Comparison of ENCODE assay signal across 8 cellular contexts in genomic region chr5:163459465-163459887, GRCh38. TPM values are rescaled to one million over a fixed set of nuclear protein-coding genes. Genes with fewer than 3 reads are reported as not detected.
DNase-seq lines count a peak whose midpoint lies in the region; ATAC-seq and TF ChIP-seq lines count a peak whose summit lies in the region.

No MANE protein-coding gene starts in this region.

- no peaks in the 10 kb centered on the region for H3K27me3 ChIP-seq in Peyer's patch

- no peak for TF ChIP-seq CTCF in Peyer's patch (IDR thresholded peaks at IDR 0.05)
- TF ChIP-seq CTCF in epithelial cell of esophagus (IDR thresholded peaks at IDR 0.05; ENCODE audit: insufficient read depth, low read depth, low read length, missing control alignments), result no peak
- no peak for TF ChIP-seq CTCF in osteocyte (IDR thresholded peaks at IDR 0.05)

- DNase-seq in activated T-cell treated with anti-CD3 and anti-CD28 coated beads, Interleukin-2, amount 50 U/mL, for 72 hours, result no peak
- DNase-seq in activated T-cell treated with anti-CD3 and anti-CD28 coated beads, Interleukin-2, amount 50 U/mL, for 1 hour, result no peak
- no peak for DNase-seq in Peyer's patch
- no peak for DNase-seq in epithelial cell of esophagus (ENCODE audit: low read depth)
- DNase-seq in osteocyte (ENCODE audit: extremely low spot score, unreplicated experiment), result no peak
- no peak for DNase-seq in GM19240 (ENCODE audit: insufficient read length, low spot score)
- DNase-seq in effector CD8-positive, alpha-beta T cell (lab: John Stamatoyannopoulos, UW), result no peak

- peak overlapping the region; percentile 85 to 97 for H3K4me3 Mint-ChIP-seq in activated T-cell treated with anti-CD3 and anti-CD28 coated beads, Interleukin-2, amount 50 U/mL, for 72 hours
- peak overlapping the region; percentile 96 for H3K4me3 Mint-ChIP-seq in osteocyte (ENCODE audit: unreplicated experiment)

- H3K36me3 Mint-ChIP-seq in activated T-cell treated with anti-CD3 and anti-CD28 coated beads, Interleukin-2, amount 50 U/mL, for 72 hours (ENCODE audit: insufficient read depth in 2 of 2), result peaks cover 18 to 38% of the 10 kb centered on the region in 2 donors
- peaks cover 17% of the 10 kb centered on the region for H3K36me3 Mint-ChIP-seq in osteocyte (ENCODE audit: unreplicated experiment)

- H3K9me3 Mint-ChIP-seq in activated T-cell treated with anti-CD3 and anti-CD28 coated beads, Interleukin-2, amount 50 U/mL, for 72 hours, result no peaks in the 10 kb centered on the region
- H3K9me3 Mint-ChIP-seq in osteocyte (ENCODE audit: unreplicated experiment), result no peaks in the 10 kb centered on the region

- ATAC-seq in activated T-cell treated with anti-CD3 and anti-CD28 coated beads, Interleukin-2, amount 50 U/mL, for 72 hours (replicated peaks in 1 of 2), result no peak
- ATAC-seq in HG02943 (IDR thresholded peaks at IDR 0.05; ENCODE audit: low read depth, unreplicated experiment), result peak; percentile 26

- peaks cover 0 to 18% (median 6%) of the 10 kb centered on the region in 4 donors for H3K4me1 ChIP-seq in Peyer's patch

- peaks cover 52% of the 10 kb centered on the region for H3K4me1 Mint-ChIP-seq in activated T-cell treated with anti-CD3 and anti-CD28 coated beads, Interleukin-2, amount 50 U/mL, for 72 hours (ENCODE audit: low read depth)
- peaks cover 46% of the 10 kb centered on the region for H3K4me1 Mint-ChIP-seq in osteocyte (ENCODE audit: unreplicated experiment)

- H3K4me3 ChIP-seq in Peyer's patch (peak overlapping the region; percentile 64 to 77 (median 74)), epithelial cell of esophagus (ENCODE audit: low read length) (peak overlapping the region; percentile 81)

- peak overlapping the region; percentile 100 for H3K27ac Mint-ChIP-seq in activated T-cell treated with anti-CD3 and anti-CD28 coated beads, Interleukin-2, amount 50 U/mL, for 72 hours
- H3K27ac Mint-ChIP-seq in osteocyte (ENCODE audit: unreplicated experiment), result peak overlapping the region; percentile 100

- no peaks in the 10 kb centered on the region for H3K36me3 ChIP-seq in Peyer's patch

- no peaks in the 10 kb centered on the region for H3K27me3 Mint-ChIP-seq in activated T-cell treated with anti-CD3 and anti-CD28 coated beads, Interleukin-2, amount 50 U/mL, for 72 hours (ENCODE audit: low read depth)
- H3K27me3 Mint-ChIP-seq in osteocyte (ENCODE audit: unreplicated experiment), result no peaks in the 10 kb centered on the region

- no peaks in the 10 kb centered on the region for H3K9me3 ChIP-seq in Peyer's patch

- no peak for TF ChIP-seq POLR2A in Peyer's patch (IDR thresholded peaks at IDR 0.05)

- peak overlapping the region; percentile 93 to 97 (median 96) for H3K27ac ChIP-seq in Peyer's patch

RNA-seq across cellular contexts. Expression of gene NUDCD2, which starts 0.4 kb away (rescaled TPM):
- total RNA-seq in activated T-cell treated with anti-CD3 and anti-CD28 coated beads, Interleukin-2, amount 50 U/mL, for 72 hours, result 10 to 100 TPM; 50.2 to 58.0 TPM
- 1 to 10 TPM; 2.5 to 4.7 (median 3.4) TPM for total RNA-seq in Peyer's patch
- total RNA-seq in osteocyte, result 25.1 and 30.0 TPM in 2 replicates

RNA-seq across cellular contexts. Expression of gene HMMR, which starts 1.0 kb away (rescaled TPM):
- 10 to 100 TPM; 87.2 to 88.1 TPM for total RNA-seq in activated T-cell treated with anti-CD3 and anti-CD28 coated beads, Interleukin-2, amount 50 U/mL, for 72 hours
- total RNA-seq in Peyer's patch (1 to 10 TPM; 1.1 to 3.3 (median 1.9) TPM), osteocyte (4.5 and 5.5 TPM in 2 replicates)

RNA-seq across cellular contexts. Expression of gene CCNG1, which starts 22.1 kb away (rescaled TPM):
- total RNA-seq in activated T-cell treated with anti-CD3 and anti-CD28 coated beads, Interleukin-2, amount 50 U/mL, for 72 hours, result 100 to 1,000 TPM; 236 to 261 TPM
- 100 to 1,000 TPM; 213 to 306 (median 246) TPM for total RNA-seq in Peyer's patch
- total RNA-seq in osteocyte, result 163 and 165 TPM in 2 replicates

RNA-seq across cellular contexts. Expression of gene MAT2B, which starts 45.9 kb away (rescaled TPM):
- total RNA-seq in activated T-cell treated with anti-CD3 and anti-CD28 coated beads, Interleukin-2, amount 50 U/mL, for 72 hours, result 100 to 1,000 TPM; 103 to 121 TPM
- total RNA-seq in Peyer's patch (10 to 100 TPM; 34.6 to 65.3 (median 51.1) TPM), osteocyte (45.9 and 47.0 TPM in 2 replicates)

Comparison
In these comparisons a context has a peak if more than half of its experiments do, and no peak if none do; other contexts are left out.
1. RNA of gene HMMR, which starts 1.0 kb away (total RNA-seq): 87.2 to 88.1 TPM in activated T-cell treated with anti-CD3 and anti-CD28 coated beads, Interleukin-2, amount 50 U/mL, for 72 hours; 4.5 to 5.5 TPM in osteocyte and 1.1 to 3.3 TPM in Peyer's patch; every median in the first group is over 10 times any median in the second.